In genomic region chr10:45000764-45001381, GRCh38 we compare ENCODE assay signal across 7 cellular contexts. TPM values are rescaled to one million over a fixed set of nuclear protein-coding genes. Genes with fewer than 3 reads are reported as not detected.
A peak's percentile ranks its signal among the peaks of the same experiment; 100 is the strongest.
DNase-seq lines count a peak whose midpoint lies in the region; ATAC-seq and TF ChIP-seq lines count a peak whose summit lies in the region.

Gene ZNF22, plus strand, starts transcription at chr10:45000923. Its CDS starts 2,446 bp downstream, at chr10:45003369.

- peak within 1 kb of the TSS; percentile 88 for H3K27ac ChIP-seq in layer of hippocampus (ENCODE audit: low read depth, low read length)

- H3K4me3 Mint-ChIP-seq in chondrocyte (ENCODE audit: unreplicated experiment) = peak within 1 kb of the TSS; percentile 84

- peak; percentile 33 for TF ChIP-seq CTCF in chondrocyte (IDR thresholded peaks at IDR 0.05)

- H3K9me3 Mint-ChIP-seq in chondrocyte (ENCODE audit: low read depth) = peaks cover 10% of the 10 kb centered on the region

- H3K27ac Mint-ChIP-seq in chondrocyte (ENCODE audit: unreplicated experiment) = peak within 1 kb of the TSS; percentile 98

- no peaks in the 10 kb centered on the region for H3K27me3 ChIP-seq in layer of hippocampus (ENCODE audit: control insufficient read depth, insufficient read depth, low read length)

- H3K4me1 Mint-ChIP-seq in chondrocyte (ENCODE audit: low read depth) = peaks cover 41% of the 10 kb centered on the region

- no peaks in the 10 kb centered on the region for H3K27me3 Mint-ChIP-seq in chondrocyte (ENCODE audit: low read depth)

- ATAC-seq in GM18499 (IDR thresholded peaks at IDR 0.05; ENCODE audit: insufficient read depth, unreplicated experiment) (peak; percentile 40), HG02610 (IDR thresholded peaks at IDR 0.05; ENCODE audit: unreplicated experiment) (peak; percentile 62)

- peaks cover 24% of the 10 kb centered on the region for H3K36me3 Mint-ChIP-seq in chondrocyte (ENCODE audit: low read depth)

- DNase-seq in NCI-H1092 (lab: John Stamatoyannopoulos, UW) (peak; percentile 29), chondrocyte (ENCODE audit: low spot score) (no peak)
- peak; percentile 64 for DNase-seq in activated CD4-positive, CD25-positive, alpha-beta regulatory T cell treated with anti-CD3 and anti-CD28 coated beads, Interleukin-2, amount 50 U/mL, for 72 hours
- peak; percentile 57 for DNase-seq in stimulated activated CD4-positive, alpha-beta T cell treated with anti-CD3 and anti-CD28 coated beads, Interleukin-2, amount 100 ng/mL, for 4 hours (ENCODE audit: low read depth)

RNA-seq across cellular contexts. Expression of gene ZNF22, which starts in this region (rescaled TPM):
- total RNA-seq in chondrocyte = 15.5 to 21.6 TPM (median 19.8 TPM) in 3 replicates
